ENCODE assay signal across 8 cellular contexts in genomic region chr5:72451771-72452505, GRCh38. TPM values are rescaled to one million over a fixed set of nuclear protein-coding genes. Genes with fewer than 3 reads are reported as not detected.
DNase-seq lines count a peak whose midpoint lies in the region; ATAC-seq and TF ChIP-seq lines count a peak whose summit lies in the region.

No MANE protein-coding gene starts in this region.

- H3K27me3 ChIP-seq in brain microvascular endothelial cell (replicated peaks) (no peaks in the 10 kb centered on the region), thyroid gland (no peaks in the 10 kb centered on the region)

- H3K36me3 ChIP-seq in brain microvascular endothelial cell (replicated peaks) (no peaks in the 10 kb centered on the region), thyroid gland (no peaks in the 10 kb centered on the region)

- H3K27ac ChIP-seq in brain microvascular endothelial cell (peak overlapping the region; percentile 81), thyroid gland (peak overlapping the region; percentile 84 to 92 (median 86))

- DNase-seq in AG04449 (ENCODE audit: low read depth, low spot score), result peak; percentile 86
- DNase-seq in brain microvascular endothelial cell, result peak; percentile 84
- DNase-seq in left colon, result peak; percentile 38 to 63
- DNase-seq in thyroid gland, result peak; percentile 24 to 43
- DNase-seq in COLO668 (lab: John Stamatoyannopoulos, UW; ENCODE audit: unreplicated experiment), result no peak
- no peak for DNase-seq in SW 1271 (lab: John Stamatoyannopoulos, UW)

- ATAC-seq in GM19397 (IDR thresholded peaks at IDR 0.05; ENCODE audit: unreplicated experiment) (peak; percentile 86), HG03460 (IDR thresholded peaks at IDR 0.05; ENCODE audit: unreplicated experiment) (peak; percentile 86), left colon (peak; percentile 61)

- peaks cover 27 to 50% of the 10 kb centered on the region in 2 donors for H3K4me1 ChIP-seq in thyroid gland

- 46 to 54% methylated on average over 12 to 13 of the region's 13 CpGs for WGBS in thyroid gland, 2 donors

- no peak for TF ChIP-seq POLR2A in thyroid gland (IDR thresholded peaks at IDR 0.05)

- intact Hi-C loops in left colon (cut with DNase I, micrococcal nuclease), result no loop called here
- intact Hi-C loops in thyroid gland (cut with DNase I), result no loop called here

- POLR2A ChIA-PET in AG04449 (lab: Yijun Ruan, JAX), result interaction anchor here (0.8 kb wide), 2 partner anchors 11 to 19 kb away, joined by 3 to 4 read pairs; no protein-coding TSS in a partner anchor

- TF ChIP-seq CTCF in AG04449 (IDR thresholded peaks at IDR 0.05; ENCODE audit: insufficient read depth, low read length, missing control alignments) (no peak), brain microvascular endothelial cell (IDR thresholded peaks at IDR 0.05; ENCODE audit: low read depth, low read length, missing control alignments) (no peak), thyroid gland (IDR thresholded peaks at IDR 0.05) (no peak)

- H3K9me3 ChIP-seq in thyroid gland, result no peaks in the 10 kb centered on the region

- CTCF ChIA-PET in AG04449 (lab: Yijun Ruan, JAX), result interaction anchor here (0.8 to 3.2 kb wide), 9 partner anchors 9 to 159 kb away, joined by 3 to 8 read pairs (median 4); no protein-coding TSS in a partner anchor

- H3K4me3 ChIP-seq in AG04449 (ENCODE audit: low read depth, low read length), result no peak overlapping the region
- H3K4me3 ChIP-seq in brain microvascular endothelial cell (ENCODE audit: low read depth, low read length), result no peak overlapping the region
- H3K4me3 ChIP-seq in thyroid gland (replicated peaks in 1 of 3), result no peak overlapping the region

- in situ Hi-C loops in brain microvascular endothelial cell (cut with HindIII; ENCODE audit: low pct_ligation_motif_present, low sequenced_read_pairs), result no loop called here

RNA-seq across cellular contexts. Expression of gene ZNF366, which starts 55.3 kb away (rescaled TPM):
- 1 to 10 TPM in 1 of 2 donors, under 1 TPM in 1; 0.92 to 1.0 TPM for total RNA-seq in left colon
- total RNA-seq in thyroid gland, result 10 to 100 TPM in 1 of 4 donors, 1 to 10 TPM in 3; 1.3 to 14.7 (median 3.0) TPM

Comparison
In these comparisons a context has a peak if more than half of its experiments do, and no peak if none do; other contexts are left out.
1. DNase-seq: peak in AG04449 (single experiment), brain microvascular endothelial cell (single experiment), left colon (2 of 2) and thyroid gland (2 of 2); none in COLO668 (single experiment) and SW 1271 (0 of 2).
2. Peak in every context shown above with its lines, with median percentiles within 50 percentile points of each other: ATAC-seq.